ENCODE assay signal across 8 cellular contexts in the genomic region with DNA sequence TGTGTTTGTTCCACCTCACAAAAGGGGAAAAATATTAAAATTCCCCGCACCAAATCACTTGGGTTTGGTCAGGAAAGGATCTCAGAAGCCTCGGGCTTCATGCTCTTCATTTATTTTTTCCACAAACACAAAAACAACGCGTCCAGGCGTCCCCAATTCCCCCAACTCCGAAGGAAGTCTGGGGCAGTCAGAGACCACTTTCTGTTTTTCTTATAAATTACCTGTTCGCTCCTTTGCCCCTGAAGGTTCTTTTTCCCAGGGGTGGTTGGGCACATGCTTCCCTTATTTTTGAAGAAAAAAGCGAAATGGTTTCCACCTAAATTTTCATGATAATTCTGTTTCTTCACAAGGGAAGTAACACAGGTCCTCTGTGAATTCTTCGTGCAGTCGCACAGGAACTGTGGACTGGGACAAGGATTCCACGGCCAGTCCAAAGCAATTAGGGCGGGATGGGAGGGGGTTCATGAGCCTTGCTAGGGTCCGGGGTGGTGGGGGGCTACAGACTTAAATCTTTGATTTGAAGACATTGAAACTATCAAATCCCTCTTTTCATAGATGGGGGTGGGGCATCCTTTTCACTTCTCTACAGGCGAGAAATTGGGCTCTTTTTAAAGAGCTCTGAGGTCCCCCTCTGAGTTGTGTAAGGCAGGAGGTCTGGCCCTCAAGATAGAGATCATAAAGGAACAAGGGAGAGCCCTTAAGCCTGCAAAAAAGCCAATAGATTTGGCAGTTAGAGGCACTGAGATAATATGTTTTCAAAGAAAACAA. TPM values are rescaled to one million over a fixed set of nuclear protein-coding genes. Genes with fewer than 3 reads are reported as not detected.
DNase-seq lines count a peak whose midpoint lies in the region; ATAC-seq and TF ChIP-seq lines count a peak whose summit lies in the region.

No MANE protein-coding gene starts in this region.

- POLR2A ChIA-PET in Panc1 (lab: Charles Lee), result interaction anchor here (0.6 to 2.5 kb wide), 7 partner anchors 11 to 102 kb away, joined by 3 to 11 read pairs (median 5); a partner anchor contains a TSS

- BruUV-seq in Panc1 (replicated peaks; lab: Mats Ljungman, UMichigan), result no TSS peak

- H3K4me1 ChIP-seq in Panc1 (ENCODE audit: control insufficient read depth, insufficient read depth, low read length), result peaks cover 15% of the 10 kb centered on the region
- peaks cover 0 to 33% of the 10 kb centered on the region in 2 donors for H3K4me1 ChIP-seq in left lung
- H3K4me1 ChIP-seq in stomach smooth muscle (ENCODE audit: control insufficient read depth, insufficient read depth, low read length), result peaks cover 5% of the 10 kb centered on the region

- DNase-seq in Panc1 (ENCODE audit: low read depth, low spot score) (peak; percentile 38), caudate nucleus (lab: John Stamatoyannopoulos, UW) (peak in 18 of 61 donors; percentile 3 to 60 (median 44)), left lung (peak in 1 of 2 donors; percentile 38), NCI-H226 (no peak)
- no peak for DNase-seq in activated effector memory CD4-positive, alpha-beta T cell treated with Interleukin-2 at 50 U/mL for 16 hours

- H3K27me3 ChIP-seq in Panc1 (ENCODE audit: control insufficient read depth, insufficient read depth, low read length) (no peaks in the 10 kb centered on the region), left lung (no peaks in the 10 kb centered on the region), stomach smooth muscle (ENCODE audit: control insufficient read depth in 1 of 2, insufficient read depth in 2 of 2, low read length in 2 of 2) (no peaks in the 10 kb centered on the region)

- peak overlapping the region; percentile 60 to 96 for H3K9ac ChIP-seq in stomach smooth muscle (ENCODE audit: low read length in 2 of 2)

- H3K4me3 ChIP-seq in Panc1 (ENCODE audit: low read depth in 2 of 2, low read length in 2 of 2) (peak overlapping the region; percentile 80 to 92), left lung (peak overlapping the region; percentile 47 to 54), stomach smooth muscle (ENCODE audit: low read length in 2 of 2) (peak overlapping the region; percentile 73 to 91)

- ATAC-seq in GM21737 (IDR thresholded peaks at IDR 0.05; ENCODE audit: unreplicated experiment), result peak; percentile 4
- 0 out of 2 replicates have a peak, but pooled peaks have one; percentile 24 for ATAC-seq in Panc1
- peak; percentile 12 for ATAC-seq in left lung

- H3K36me3 ChIP-seq in Panc1 (ENCODE audit: control insufficient read depth, insufficient read depth, low read length) (no peaks in the 10 kb centered on the region; the same call in 1 of the 2 replicates), left lung (no peaks in the 10 kb centered on the region), stomach smooth muscle (ENCODE audit: control insufficient read depth in 2 of 2, insufficient read depth in 2 of 2, low read length in 2 of 2) (no peaks in the 10 kb centered on the region)

- H3K9me3 ChIP-seq in Panc1 (ENCODE audit: control insufficient read depth, insufficient read depth, low read depth, low read length), result no peaks in the 10 kb centered on the region
- no peaks in the 10 kb centered on the region for H3K9me3 ChIP-seq in left lung
- no peaks in the 10 kb centered on the region for H3K9me3 ChIP-seq in stomach smooth muscle (ENCODE audit: control insufficient read depth in 2 of 2, low read length in 2 of 2)

- TF ChIP-seq CTCF in C4-2B (conservative IDR thresholded peaks at IDR 0.05) (no peak), Panc1 (IDR thresholded peaks at IDR 0.05) (no peak), left lung (IDR thresholded peaks at IDR 0.05) (no peak)

- CTCF ChIA-PET in Panc1 (lab: Charles Lee), result no interaction called here

- in situ Hi-C loops in Panc1 (cut with HindIII; ENCODE audit: low pct_unique_long_range_greater_than_20kb, low sequenced_read_pairs), result no loop called here

- intact Hi-C loops in Panc1 (cut with micrococcal nuclease; ENCODE audit: unreplicated experiment), result loop anchor here (2.0 kb wide), 1 partner anchor 46 kb away; a partner anchor contains a TSS
- intact Hi-C loops in left lung (cut with DNase I), result no loop called here

- H3K27ac ChIP-seq in C4-2B (peak overlapping the region; percentile 92), Panc1 (ENCODE audit: low read length) (peak overlapping the region; percentile 100), caudate nucleus (ENCODE audit: low read depth, low read length) (peak overlapping the region; percentile 79), left lung (peak overlapping the region; percentile 95 to 96), stomach smooth muscle (ENCODE audit: low read length) (peak overlapping the region; percentile 98)

RNA-seq across cellular contexts. Expression of a gene that starts 30.5 kb away (rescaled TPM):
- 12.1 TPM for total RNA-seq in Panc1 (2021; ENCODE audit: unreplicated experiment)
- 17.7 TPM for polyA plus RNA-seq in Panc1 (2012; ENCODE audit: insufficient read length)
- 10 to 100 TPM; 11.8 to 12.7 TPM for total RNA-seq in left lung
